In genomic region chr10:52871191-52871843, GRCh38 we compare ENCODE assay signal across 17 cellular contexts.
DNase-seq lines count a peak whose midpoint lies in the region; ATAC-seq and TF ChIP-seq lines count a peak whose summit lies in the region.
"Had no signal": no experiment of that assay in that cellular context is flagged by ENCODE, and none has a peak within 500 bp of the region (broad histone marks: within the 10 kb centered on the region; RNA-seq: fewer than 3 reads in every experiment).

No MANE protein-coding gene starts in this region.

- TF ChIP-seq POLR2A in testis (IDR thresholded peaks at IDR 0.05) = no peak

- WGBS in testis, 2 donors = 56 to 67% methylated on average over 24 of the region's 24 CpGs

- H3K4me3 ChIP-seq in testis = peak overlapping the region; percentile 13 to 31
- H3K4me3 ChIP-seq in SJCRH30 = no peak overlapping the region
- H3K4me3 ChIP-seq: BLaER1, GM23248, HAP-1 had no signal

- no peaks in the 10 kb centered on the region for H3K27me3 ChIP-seq in testis
- H3K27me3 ChIP-seq in SJCRH30 = no peaks in the 10 kb centered on the region
- H3K27me3 ChIP-seq: BLaER1 had no signal

- H3K36me3 ChIP-seq in testis (ENCODE audit: low read depth, missing control alignments) (no peaks in the 10 kb centered on the region), SJCRH30 (no peaks in the 10 kb centered on the region)
- H3K36me3 ChIP-seq: BLaER1, HAP-1 had no signal

- in situ Hi-C loops in SK-MEL-5 (cut with HindIII; ENCODE audit: low pct_unique_long_range_greater_than_20kb, low sequenced_read_pairs) = no loop called here

- no peak for ATAC-seq in HG03097 (IDR thresholded peaks at IDR 0.05; ENCODE audit: low FRiP score, unreplicated experiment)
- ATAC-seq in GM21367 (IDR thresholded peaks at IDR 0.05; ENCODE audit: unreplicated experiment) = no peak

- H3K9me3 ChIP-seq in testis (no peaks in the 10 kb centered on the region), SJCRH30 (replicated peaks) (no peaks in the 10 kb centered on the region)
- H3K9me3 ChIP-seq: HAP-1 had no signal

- intact Hi-C loops in testis (cut with DNase I; ENCODE audit: low total_unique reads) = no loop called here

- peak; percentile 32 for DNase-seq in NCI-H748 (lab: John Stamatoyannopoulos, UW; ENCODE audit: unreplicated experiment)
- no peak for DNase-seq in NCI-H748 treated with DMSO at 0.1 percent for 48 hours (lab: John Stamatoyannopoulos, UW)
- DNase-seq in SK-MEL-5 (ENCODE audit: low read depth, low spot score) = peak; percentile 31
- DNase-seq in myocyte (ENCODE audit: low read depth) = peak; percentile 69
- peak; percentile 36 for DNase-seq in testis
- no peak for DNase-seq in SJCRH30
- DNase-seq: 8988T; AML-193; CD8-positive, alpha-beta memory T cell; DND-41; GDM1; GM23248 had no signal

- no peak for TF ChIP-seq CTCF in testis (IDR thresholded peaks at IDR 0.05)

- H3K4me1 ChIP-seq in testis (no peaks in the 10 kb centered on the region), SJCRH30 (no peaks in the 10 kb centered on the region)
- H3K4me1 ChIP-seq: BLaER1, HAP-1 had no signal

- H3K27ac ChIP-seq in testis = no peak overlapping the region
- H3K27ac ChIP-seq in SJCRH30 = no peak overlapping the region
- H3K27ac ChIP-seq: BLaER1, GM23248, HL-60 had no signal

Comparison
In these comparisons a context has a peak if more than half of its experiments do, and no peak if none do; other contexts are left out.
1. DNase-seq: peak in NCI-H748 (single experiment), SK-MEL-5 (single experiment), myocyte (single experiment) and testis (single experiment); none in NCI-H748 treated with DMSO at 0.1 percent for 48 hours (single experiment) and SJCRH30 (0 of 2).